Comparison of ENCODE assay signal across 10 cellular contexts in genomic region chr18:79518028-79518682, GRCh38.
DNase-seq lines count a peak whose midpoint lies in the region; ATAC-seq and TF ChIP-seq lines count a peak whose summit lies in the region.
"Had no signal": no experiment of that assay in that cellular context is flagged by ENCODE, and none has a peak within 500 bp of the region (broad histone marks: within the 10 kb centered on the region; RNA-seq: fewer than 3 reads in every experiment).

No MANE protein-coding gene starts in this region.

- peaks cover 70% of the 10 kb centered on the region for H3K4me1 Mint-ChIP-seq in activated CD4-positive, alpha-beta T cell treated with anti-CD3 and anti-CD28 coated beads, Interleukin-2, amount 10 ng/mL, durations not matched to agents 7 days and 5 days
- H3K4me1 Mint-ChIP-seq in activated CD4-positive, alpha-beta memory T cell treated with anti-CD3 and anti-CD28 coated beads, Interleukin-2, amount 10 ng/mL, durations not matched to agents 7 days and 5 days: peaks cover 68% of the 10 kb centered on the region
- H3K4me1 Mint-ChIP-seq in endothelial cell (ENCODE audit: unreplicated experiment): peaks cover 20% of the 10 kb centered on the region
- peaks cover 83% of the 10 kb centered on the region for H3K4me1 Mint-ChIP-seq in stimulated activated naive CD8-positive, alpha-beta T cell treated with anti-CD3 and anti-CD28 coated beads, Interleukin-15, amount 100 ng/mL, for 72 hours

- no peaks in the 10 kb centered on the region for H3K9me3 Mint-ChIP-seq in activated CD4-positive, alpha-beta T cell treated with anti-CD3 and anti-CD28 coated beads, Interleukin-2, amount 10 ng/mL, durations not matched to agents 7 days and 5 days
- H3K9me3 Mint-ChIP-seq in activated CD4-positive, alpha-beta memory T cell treated with anti-CD3 and anti-CD28 coated beads, Interleukin-2, amount 10 ng/mL, durations not matched to agents 7 days and 5 days: no peaks in the 10 kb centered on the region
- no peaks in the 10 kb centered on the region for H3K9me3 Mint-ChIP-seq in endothelial cell (ENCODE audit: unreplicated experiment)
- no peaks in the 10 kb centered on the region for H3K9me3 Mint-ChIP-seq in stimulated activated naive CD8-positive, alpha-beta T cell treated with anti-CD3 and anti-CD28 coated beads, Interleukin-15, amount 100 ng/mL, for 72 hours

- no peak overlapping the region for H3K27ac Mint-ChIP-seq in activated CD4-positive, alpha-beta T cell treated with anti-CD3 and anti-CD28 coated beads, Interleukin-2, amount 10 ng/mL, durations not matched to agents 7 days and 5 days
- peak overlapping the region; percentile 44 for H3K27ac Mint-ChIP-seq in activated CD4-positive, alpha-beta memory T cell treated with anti-CD3 and anti-CD28 coated beads, Interleukin-2, amount 10 ng/mL, durations not matched to agents 7 days and 5 days
- no peak overlapping the region for H3K27ac Mint-ChIP-seq in endothelial cell (ENCODE audit: unreplicated experiment)
- H3K27ac Mint-ChIP-seq in stimulated activated naive CD8-positive, alpha-beta T cell treated with anti-CD3 and anti-CD28 coated beads, Interleukin-15, amount 100 ng/mL, for 72 hours: peak overlapping the region; percentile 59 to 64

- ATAC-seq in stimulated activated naive CD8-positive, alpha-beta T cell treated with anti-CD3 and anti-CD28 coated beads, Interleukin-15, amount 100 ng/mL, for 72 hours: no peak
- ATAC-seq in HG03520 (IDR thresholded peaks at IDR 0.05; ENCODE audit: unreplicated experiment): no peak

- peaks cover 3% of the 10 kb centered on the region for H3K36me3 Mint-ChIP-seq in activated CD4-positive, alpha-beta T cell treated with anti-CD3 and anti-CD28 coated beads, Interleukin-2, amount 10 ng/mL, durations not matched to agents 7 days and 5 days (ENCODE audit: low read depth)
- H3K36me3 Mint-ChIP-seq in activated CD4-positive, alpha-beta memory T cell treated with anti-CD3 and anti-CD28 coated beads, Interleukin-2, amount 10 ng/mL, durations not matched to agents 7 days and 5 days (ENCODE audit: low read depth): no peaks in the 10 kb centered on the region
- H3K36me3 Mint-ChIP-seq in endothelial cell (ENCODE audit: low read depth, unreplicated experiment): peaks cover 6% of the 10 kb centered on the region

- no peaks in the 10 kb centered on the region for H3K27me3 Mint-ChIP-seq in activated CD4-positive, alpha-beta T cell treated with anti-CD3 and anti-CD28 coated beads, Interleukin-2, amount 10 ng/mL, durations not matched to agents 7 days and 5 days
- no peaks in the 10 kb centered on the region for H3K27me3 Mint-ChIP-seq in activated CD4-positive, alpha-beta memory T cell treated with anti-CD3 and anti-CD28 coated beads, Interleukin-2, amount 10 ng/mL, durations not matched to agents 7 days and 5 days
- peaks cover 4% of the 10 kb centered on the region for H3K27me3 Mint-ChIP-seq in endothelial cell (ENCODE audit: unreplicated experiment)
- no peaks in the 10 kb centered on the region for H3K27me3 Mint-ChIP-seq in stimulated activated naive CD8-positive, alpha-beta T cell treated with anti-CD3 and anti-CD28 coated beads, Interleukin-15, amount 100 ng/mL, for 72 hours

- CTCF ChIA-PET in activated CD4-positive, alpha-beta T cell treated with anti-CD3 and anti-CD28 coated beads, Interleukin-2, amount 10 ng/mL, durations not matched to agents 7 days and 5 days (lab: Charles Lee): interaction anchor here (1.4 kb wide), 1 partner anchor 120 kb away, joined by 3 read pairs; no protein-coding TSS in a partner anchor
- CTCF ChIA-PET in activated CD4-positive, alpha-beta memory T cell treated with anti-CD3 and anti-CD28 coated beads, Interleukin-2, amount 10 ng/mL, durations not matched to agents 7 days and 5 days (lab: Charles Lee): no interaction called here

- DNase-seq in activated CD4-positive, alpha-beta T cell treated with anti-CD3 and anti-CD28 coated beads, Interleukin-2, amount 10 ng/mL, durations not matched to agents 7 days and 5 days: peak; percentile 5
- no peak for DNase-seq in activated CD4-positive, alpha-beta T cell treated with anti-CD3 and anti-CD28 coated beads for 48 hours
- peak; percentile 18 for DNase-seq in activated CD4-positive, alpha-beta memory T cell treated with anti-CD3 and anti-CD28 coated beads, Interleukin-2, amount 10 ng/mL, durations not matched to agents 7 days and 5 days
- peak; percentile 1 for DNase-seq in endothelial cell (ENCODE audit: low spot score)
- peak in 1 of 2 donors; percentile 11 for DNase-seq in stimulated activated naive CD8-positive, alpha-beta T cell treated with anti-CD3 and anti-CD28 coated beads, Interleukin-15, amount 100 ng/mL, for 72 hours
- no peak for DNase-seq in NCI-H146 treated with DMSO at 0.1 percent for 48 hours (lab: John Stamatoyannopoulos, UW; ENCODE audit: unreplicated experiment)
- DNase-seq in MV-4-11 (lab: John Stamatoyannopoulos, UW): no peak
- DNase-seq: NCI-H1436 treated with DMSO at 0.1 percent for 48 hours, NCI-H524 had no signal

- no peak for TF ChIP-seq CTCF in endothelial cell (IDR thresholded peaks at IDR 0.05; ENCODE audit: unreplicated experiment)

- H3K4me3 Mint-ChIP-seq in activated CD4-positive, alpha-beta T cell treated with anti-CD3 and anti-CD28 coated beads, Interleukin-2, amount 10 ng/mL, durations not matched to agents 7 days and 5 days: no peak overlapping the region
- no peak overlapping the region for H3K4me3 Mint-ChIP-seq in activated CD4-positive, alpha-beta memory T cell treated with anti-CD3 and anti-CD28 coated beads, Interleukin-2, amount 10 ng/mL, durations not matched to agents 7 days and 5 days
- H3K4me3 Mint-ChIP-seq in endothelial cell (ENCODE audit: unreplicated experiment): no peak overlapping the region
- H3K4me3 Mint-ChIP-seq in stimulated activated naive CD8-positive, alpha-beta T cell treated with anti-CD3 and anti-CD28 coated beads, Interleukin-15, amount 100 ng/mL, for 72 hours: peak overlapping the region; percentile 81 to 83

- POLR2A ChIA-PET in activated CD4-positive, alpha-beta T cell treated with anti-CD3 and anti-CD28 coated beads, Interleukin-2, amount 10 ng/mL, durations not matched to agents 7 days and 5 days (lab: Charles Lee): interaction anchor here (0.6 kb wide), 1 partner anchor 653 kb away, joined by 3 read pairs; no protein-coding TSS in a partner anchor
- POLR2A ChIA-PET in activated CD4-positive, alpha-beta memory T cell treated with anti-CD3 and anti-CD28 coated beads, Interleukin-2, amount 10 ng/mL, durations not matched to agents 7 days and 5 days (lab: Charles Lee): no interaction called here

Comparison
In these comparisons a context has a peak if more than half of its experiments do, and no peak if none do; other contexts are left out.
1. DNase-seq: peak in activated CD4-positive, alpha-beta T cell treated with anti-CD3 and anti-CD28 coated beads, Interleukin-2, amount 10 ng/mL, durations not matched to agents 7 days and 5 days (single experiment), activated CD4-positive, alpha-beta memory T cell treated with anti-CD3 and anti-CD28 coated beads, Interleukin-2, amount 10 ng/mL, durations not matched to agents 7 days and 5 days (single experiment) and endothelial cell (single experiment); none in activated CD4-positive, alpha-beta T cell treated with anti-CD3 and anti-CD28 coated beads for 48 hours (single experiment), NCI-H146 treated with DMSO at 0.1 percent for 48 hours (single experiment) and MV-4-11 (single experiment).
2. H3K27ac Mint-ChIP-seq: peak in activated CD4-positive, alpha-beta memory T cell treated with anti-CD3 and anti-CD28 coated beads, Interleukin-2, amount 10 ng/mL, durations not matched to agents 7 days and 5 days (single experiment) and stimulated activated naive CD8-positive, alpha-beta T cell treated with anti-CD3 and anti-CD28 coated beads, Interleukin-15, amount 100 ng/mL, for 72 hours (2 of 2); none in activated CD4-positive, alpha-beta T cell treated with anti-CD3 and anti-CD28 coated beads, Interleukin-2, amount 10 ng/mL, durations not matched to agents 7 days and 5 days (single experiment) and endothelial cell (single experiment).
3. H3K4me3 Mint-ChIP-seq: peak in stimulated activated naive CD8-positive, alpha-beta T cell treated with anti-CD3 and anti-CD28 coated beads, Interleukin-15, amount 100 ng/mL, for 72 hours (2 of 2); none in activated CD4-positive, alpha-beta T cell treated with anti-CD3 and anti-CD28 coated beads, Interleukin-2, amount 10 ng/mL, durations not matched to agents 7 days and 5 days (single experiment), activated CD4-positive, alpha-beta memory T cell treated with anti-CD3 and anti-CD28 coated beads, Interleukin-2, amount 10 ng/mL, durations not matched to agents 7 days and 5 days (single experiment) and endothelial cell (single experiment).